23 cellular contexts compared by ENCODE assay signal in the genomic region with DNA sequence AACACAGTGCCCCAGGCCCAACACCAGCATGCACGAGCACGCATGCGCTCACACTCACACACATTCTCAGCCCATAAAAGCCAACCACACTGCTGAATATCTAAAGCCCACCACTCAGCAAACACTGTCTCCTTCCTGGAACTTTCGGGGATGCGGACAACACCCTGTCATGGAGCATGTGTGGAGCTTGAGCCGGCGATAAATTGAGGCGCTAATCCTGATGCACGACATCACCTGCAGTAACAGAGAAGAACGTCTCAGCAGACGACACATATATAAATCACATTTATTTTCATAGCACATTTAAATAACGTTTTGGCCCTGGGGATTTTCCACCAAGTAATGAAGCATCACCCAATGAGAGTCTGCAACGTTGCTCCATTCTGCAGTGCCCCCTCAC.
DNase-seq lines count a peak whose midpoint lies in the region; ATAC-seq, FAIRE-seq and TF ChIP-seq lines count a peak whose summit lies in the region.
"Had no signal": no experiment of that assay in that cellular context is flagged by ENCODE, and none has a peak within 500 bp of the region (broad histone marks: within the 10 kb centered on the region; RNA-seq: fewer than 3 reads in every experiment).

No MANE protein-coding gene starts in this region.

- H3K4me2 ChIP-seq in Karpas-422 (ENCODE audit: low read depth, low read length, poor library complexity, severe bottlenecking): peak overlapping the region; percentile 28
- H3K4me2 ChIP-seq in H1 (ENCODE audit: insufficient read depth in 1 of 2, low read depth in 2 of 2, low read length in 2 of 2): no peak overlapping the region
- H3K4me2 ChIP-seq: BLaER1 had no signal

- H3K27me3 ChIP-seq in Karpas-422 (ENCODE audit: low read length): no peaks in the 10 kb centered on the region
- no peaks in the 10 kb centered on the region; a peak in 1 of 7 replicates for H3K27me3 ChIP-seq in H1 (replicated peaks in 1 of 4; ENCODE audit: control insufficient read depth in 3 of 4, extremely low read depth in 1 of 4, insufficient read depth in 3 of 4, low read length in 3 of 4)
- peaks cover 0 to 94% of the 10 kb centered on the region in 2 donors for H3K27me3 ChIP-seq in tibial artery

- CTCF ChIA-PET in H1 (lab: Charles Lee; ENCODE audit: partially characterized antibody): no interaction called here

- no peak overlapping the region for H2AFZ ChIP-seq in Karpas-422 (ENCODE audit: low read length)
- 0 out of 2 replicates have a peak overlapping the region, but pooled peaks have one; percentile 18 for H2AFZ ChIP-seq in H1 (ENCODE audit: low read length)
- H2AFZ ChIP-seq: GM23248 had no signal

- H3K4me1 ChIP-seq in Karpas-422 (ENCODE audit: low read length) (peaks cover 50% of the 10 kb centered on the region), H1 (replicated peaks in 1 of 4; ENCODE audit: control insufficient read depth in 3 of 4, insufficient read depth in 4 of 4, low read length in 3 of 4) (no peaks in the 10 kb centered on the region), tibial artery (no peaks in the 10 kb centered on the region)
- H3K4me1 ChIP-seq: BLaER1, Caco-2, HAP-1 had no signal

- TF ChIP-seq CTCF in H1 (IDR thresholded peaks at IDR 0.05; ENCODE audit: control extremely low read depth in 1 of 3, insufficient read depth in 1 of 3, low read depth in 1 of 3, low read length in 3 of 3): no peak
- no peak for TF ChIP-seq CTCF in nephron (IDR thresholded peaks at IDR 0.05; ENCODE audit: unreplicated experiment in 3 of 3)
- TF ChIP-seq CTCF in tibial artery (IDR thresholded peaks at IDR 0.05): no peak

- POLR2A ChIA-PET in H1 (lab: Charles Lee; ENCODE audit: partially characterized antibody): no interaction called here

- no peak overlapping the region for H3K18ac ChIP-seq in H1 (ENCODE audit: extremely low read depth, low read length)

- H3K36me3 Mint-ChIP-seq in nephron (ENCODE audit: low read depth): no peaks in the 10 kb centered on the region
- H3K36me3 Mint-ChIP-seq: CD4-positive, CD25-positive, alpha-beta regulatory T cell; CD8-positive, alpha-beta T cell had no signal

- no peak overlapping the region for H2BK120ac ChIP-seq in H1 (replicated peaks; ENCODE audit: low read depth, low read length)

- TF ChIP-seq POLR2A in H1 (IDR thresholded peaks at IDR 0.05; ENCODE audit: control extremely low read depth in 1 of 2, low read depth in 2 of 2, low read length in 2 of 2): no peak

- no peak overlapping the region for H3K23ac ChIP-seq in H1 (ENCODE audit: insufficient read length)

- no peaks in the 10 kb centered on the region for H3K9me3 Mint-ChIP-seq in nephron
- H3K9me3 Mint-ChIP-seq: CD4-positive, CD25-positive, alpha-beta regulatory T cell; CD8-positive, alpha-beta T cell had no signal

- no peak overlapping the region for H2AK5ac ChIP-seq in H1 (ENCODE audit: low read depth, low read length)

- H3K9me3 ChIP-seq in Karpas-422 (ENCODE audit: low read length): no peaks in the 10 kb centered on the region
- no peaks in the 10 kb centered on the region for H3K9me3 ChIP-seq in H1 (ENCODE audit: insufficient read depth in 2 of 2, low read depth in 1 of 2, low read length in 1 of 2)
- H3K9me3 ChIP-seq in tibial artery: no peaks in the 10 kb centered on the region
- H3K9me3 ChIP-seq: BLaER1, Caco-2, HAP-1 had no signal

- ATAC-seq in HG03520 (IDR thresholded peaks at IDR 0.05; ENCODE audit: unreplicated experiment): no peak
- ATAC-seq: CD8-positive, alpha-beta T cell; GM12878 had no signal

- H3K27ac Mint-ChIP-seq in nephron: peak overlapping the region in 2 of 3 experiments; percentile 34
- H3K27ac Mint-ChIP-seq: B cell; CD4-positive, CD25-positive, alpha-beta regulatory T cell; CD8-positive, alpha-beta T cell had no signal

- H3K56ac ChIP-seq in H1 (replicated peaks; ENCODE audit: insufficient read length, low read depth, low read length): no peak overlapping the region

- no peak overlapping the region for H3K4ac ChIP-seq in H1 (replicated peaks; ENCODE audit: insufficient read length, low read depth, low read length)

- no peaks in the 10 kb centered on the region for H3K9me2 ChIP-seq in Karpas-422 (replicated peaks; ENCODE audit: insufficient read depth, low read length)

- H4K20me1 ChIP-seq in Karpas-422 (ENCODE audit: insufficient read depth, low read depth, low read length) (no peaks in the 10 kb centered on the region), H1 (replicated peaks in 1 of 2; ENCODE audit: control insufficient read depth in 1 of 2, insufficient read depth in 2 of 2, low read length in 2 of 2) (no peaks in the 10 kb centered on the region)
- H4K20me1 ChIP-seq: BLaER1 had no signal

- H3K4me3 ChIP-seq in Karpas-422 (ENCODE audit: low read length) (no peak overlapping the region), H1 (ENCODE audit: extremely low read depth in 1 of 4, insufficient read depth in 2 of 4, low read depth in 3 of 4, low read length in 4 of 4) (no peak overlapping the region), tibial artery (no peak overlapping the region)
- H3K4me3 ChIP-seq: BLaER1, GM12878, GM23248, HAP-1 had no signal

- no peak overlapping the region for H2BK12ac ChIP-seq in H1 (ENCODE audit: low read depth, low read length)

- H3K23me2 ChIP-seq in H1 (ENCODE audit: low read depth, low read length): no peaks in the 10 kb centered on the region

- H3K4me1 Mint-ChIP-seq in nephron: peaks cover 59% of the 10 kb centered on the region
- H3K4me1 Mint-ChIP-seq: B cell; CD4-positive, CD25-positive, alpha-beta regulatory T cell had no signal

- H3K9ac ChIP-seq in Karpas-422 (ENCODE audit: low read length): no peak overlapping the region
- no peak overlapping the region for H3K9ac ChIP-seq in H1 (replicated peaks in 1 of 4; ENCODE audit: extremely low read depth in 1 of 4, low read depth in 3 of 4, low read length in 3 of 4)
- H3K9ac ChIP-seq: BLaER1, GM23248 had no signal

- no peak for TF ChIP-seq RAD21 in H1 (IDR thresholded peaks at IDR 0.05 in 1 of 2, conservative IDR thresholded peaks at IDR 0.05 in 1 of 2; ENCODE audit: low read depth in 2 of 2, low read length in 2 of 2)

- H2BK15ac ChIP-seq in H1 (ENCODE audit: low read length): no peak overlapping the region

- no peak overlapping the region for H3K14ac ChIP-seq in H1 (ENCODE audit: insufficient read length)

- no peak overlapping the region for H4K91ac ChIP-seq in H1 (replicated peaks; ENCODE audit: insufficient read length, low read length)

- FAIRE-seq in G401.6 (lab: Jason Lieb, UNC) (peak; percentile 81), H1 (lab: Jason Lieb, UNC) (no peak)
- FAIRE-seq: A204.1, GM12878, GM19239, H54 had no signal

- H4K5ac ChIP-seq in H1 (ENCODE audit: insufficient read length, low read depth, low read length): no peak overlapping the region

- H3K27ac ChIP-seq in Karpas-422 (ENCODE audit: low read length) (no peak overlapping the region), H1 (ENCODE audit: low read depth, low read length) (no peak overlapping the region), tibial artery (no peak overlapping the region)
- H3K27ac ChIP-seq: 22Rv1, BLaER1, C4-2B, GM23248 had no signal

- DNase-seq in Karpas-422 (peak; percentile 71), H1 (ENCODE audit: low read depth in 1 of 2, low spot score in 2 of 2) (no peak), KG1 (lab: John Stamatoyannopoulos, UW) (no peak), tibial artery (no peak)
- DNase-seq: Caco-2; CD4-positive, CD25-positive, alpha-beta regulatory T cell; CD8-positive, alpha-beta T cell; DMS153; DND-41; GDM1; GM23248 had no signal

- peaks cover 34% of the 10 kb centered on the region for H3K27me3 Mint-ChIP-seq in nephron (ENCODE audit: low read depth)

- no peaks in the 10 kb centered on the region for H3K79me1 ChIP-seq in H1 (ENCODE audit: low read depth, low read length)

- no peaks in the 10 kb centered on the region for H3K79me2 ChIP-seq in Karpas-422 (ENCODE audit: low read length)
- H3K79me2 ChIP-seq in H1 (ENCODE audit: control insufficient read depth in 1 of 2, insufficient read depth in 2 of 2, low read length in 2 of 2): no peaks in the 10 kb centered on the region

- no peak overlapping the region for H4K8ac ChIP-seq in H1 (ENCODE audit: extremely low read depth, insufficient read depth, low read length)

- H2BK5ac ChIP-seq in H1 (ENCODE audit: low read depth, low read length): no peak overlapping the region

- H2BK20ac ChIP-seq in H1 (ENCODE audit: low read length): no peak overlapping the region

- H3K4me3 Mint-ChIP-seq in nephron: no peak overlapping the region
- H3K4me3 Mint-ChIP-seq: B cell; CD4-positive, CD25-positive, alpha-beta regulatory T cell; CD8-positive, alpha-beta T cell had no signal

- intact Hi-C loops in tibial artery (cut with DNase I; ENCODE audit: low total_unique reads): loop anchor here (5.0 kb wide), 1 partner anchor 978 kb away; a partner anchor contains a TSS

- 90% methylated on average over 13 of the region's 13 CpGs; no CpG with 5 or more reads in 1 of the 2 experiments for WGBS in H1 (ENCODE audit: extremely low coverage in 1 of 2, insufficient coverage in 1 of 2, insufficient read length in 1 of 2, insufficient replicate concordance in 2 of 2, low coverage in 1 of 2, low lambda C conversion rate in 2 of 2, missing lambda C conversion rate in 1 of 2), 2 experiments

- no peak for TF ChIP-seq EP300 in H1 (IDR thresholded peaks at IDR 0.05; ENCODE audit: borderline replicate concordance in 1 of 2, low read depth in 2 of 2, low read length in 2 of 2)

- H3K36me3 ChIP-seq in Karpas-422 (ENCODE audit: insufficient read depth, low read length) (no peaks in the 10 kb centered on the region), H1 (ENCODE audit: control insufficient read depth in 2 of 4, insufficient read depth in 4 of 4, low read length in 3 of 4) (no peaks in the 10 kb centered on the region; a peak in 1 of 8 replicates), tibial artery (no peaks in the 10 kb centered on the region)
- H3K36me3 ChIP-seq: BLaER1, HAP-1 had no signal

TF ChIP-seq in H1, 55 proteins besides CTCF, POLR2A, EP300 and RAD21 (continues in another document):
- TF ChIP-seq SP2 (IDR thresholded peaks at IDR 0.05; ENCODE audit: low read length) (no peak), MAFK (IDR thresholded peaks at IDR 0.05; ENCODE audit: low read depth, low read length) (no peak), POU5F1 (IDR thresholded peaks at IDR 0.05; ENCODE audit: low read depth, low read length) (no peak), KDM5A (IDR thresholded peaks at IDR 0.05; ENCODE audit: low read length) (no peak), EZH2 (IDR thresholded peaks at IDR 0.05; ENCODE audit: low read depth, low read length, severe bottlenecking) (no peak)
